Comparison of ENCODE assay signal across 18 cellular contexts in the genomic region with DNA sequence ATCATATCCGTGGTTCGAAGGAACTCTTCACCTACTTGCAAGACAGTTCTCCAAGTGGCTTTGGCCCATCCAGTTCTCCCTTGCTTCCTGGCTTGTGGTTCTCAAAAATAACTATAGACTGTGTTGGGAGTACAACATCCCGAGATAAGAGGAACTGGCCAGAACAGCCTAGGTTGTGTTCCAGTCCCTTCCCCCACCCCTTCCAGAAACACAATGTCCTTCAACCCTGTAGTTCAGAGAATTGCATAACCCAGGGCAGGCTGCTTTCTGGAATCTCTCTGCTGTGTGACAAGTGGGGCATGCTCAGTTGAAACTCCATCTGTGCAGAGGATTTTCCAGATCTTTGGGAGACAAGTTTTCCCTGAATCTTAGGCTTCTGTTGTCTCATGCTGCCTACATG.
DNase-seq lines count a peak whose midpoint lies in the region; ATAC-seq, FAIRE-seq and TF ChIP-seq lines count a peak whose summit lies in the region.
"Had no signal": no experiment of that assay in that cellular context is flagged by ENCODE, and none has a peak within 500 bp of the region (broad histone marks: within the 10 kb centered on the region; RNA-seq: fewer than 3 reads in every experiment).

No MANE protein-coding gene starts in this region.

- H3K9ac ChIP-seq in K562 (ENCODE audit: insufficient read depth in 1 of 2, low read depth in 2 of 2, low read length in 2 of 2) = no peak overlapping the region

- in situ Hi-C loops in K562 (cut with MboI) = no loop called here

- H3K27ac ChIP-seq in cardiac muscle cell = no peak overlapping the region
- H3K27ac ChIP-seq in K562 (ENCODE audit: extremely low read depth, low read depth, low read length) = no peak overlapping the region
- H3K27ac ChIP-seq in aorta (ENCODE audit: low read depth in 1 of 2, low read length in 2 of 2) = no peak overlapping the region
- H3K27ac ChIP-seq in substantia nigra (ENCODE audit: low read depth, low read length, poor library complexity, severe bottlenecking) = no peak overlapping the region
- H3K27ac ChIP-seq: 22Rv1 had no signal

- CTCF ChIA-PET in K562 (lab: Yijun Ruan, JAX; ENCODE audit: low intra/inter-chr PET ratio) = no interaction called here

- no peak overlapping the region for H2AFZ ChIP-seq in K562 (ENCODE audit: low read depth, low read length)

- TF ChIP-seq POLR2A in K562 (conservative IDR thresholded peaks at IDR 0.05) = no peak

- 7% methylated on average over 3 of the region's 3 CpGs for WGBS in K562 (ENCODE audit: insufficient coverage, low coverage, missing lambda C conversion rate)
- WGBS in aorta, 2 donors = 71 to 75% methylated on average over 3 of the region's 3 CpGs

- TF ChIP-seq CTCF in cardiac muscle cell (IDR thresholded peaks at IDR 0.05; ENCODE audit: low read depth, low read length) (no peak), K562 (IDR thresholded peaks at IDR 0.05 in 2 of 3, conservative IDR thresholded peaks at IDR 0.05 in 1 of 3; ENCODE audit: insufficient read depth in 2 of 3, low read depth in 1 of 3, low read length in 3 of 3) (no peak)

- POLR2A ChIA-PET in K562 (lab: Yijun Ruan, JAX) = interaction anchor here (1.5 kb wide), 1 partner anchor 8 kb away, joined by 5 read pairs; no protein-coding TSS in a partner anchor

- H3K9me1 ChIP-seq in K562 (ENCODE audit: control insufficient read depth, insufficient read depth, low read length) = no peaks in the 10 kb centered on the region

- no peaks in the 10 kb centered on the region for H3K36me3 ChIP-seq in cardiac muscle cell
- no peaks in the 10 kb centered on the region for H3K36me3 ChIP-seq in K562 (ENCODE audit: control insufficient read depth, insufficient read depth, low read length)
- no peaks in the 10 kb centered on the region for H3K36me3 ChIP-seq in aorta (ENCODE audit: control insufficient read depth in 1 of 2, insufficient read depth in 2 of 2, low read length in 1 of 2)

- peak; percentile 7 to 64 for DNase-seq in cardiac muscle cell (ENCODE audit: low read depth in 1 of 2, low spot score in 1 of 2)
- DNase-seq in Right ventricle myocardium superior = no peak
- DNase-seq in K562 (ENCODE audit: extremely low read depth in 1 of 4, low spot score in 3 of 4) = peak in 1 of 4 experiments; percentile 41
- no peak for DNase-seq in left lobe of liver (ENCODE audit: low spot score)
- DNase-seq in aorta = no peak
- DNase-seq in stimulated activated CD4-positive, alpha-beta T cell treated with anti-CD3 and anti-CD28 coated beads, Interleukin-1b, Interleukin-23, amount 100 ng/mL, for 48 hours = no peak
- no peak for DNase-seq in T-helper 2 cell
- DNase-seq in substantia nigra (lab: John Stamatoyannopoulos, UW) = no peak
- DNase-seq: AML-193, GOT3, KG1, NCI-H1417 treated with DMSO at 0.1 percent for 48 hours, NCI-H1930, NCI-H226, NCI-H524 treated with DMSO at 0.1 percent for 48 hours had no signal

- no peaks in the 10 kb centered on the region for H4K20me1 ChIP-seq in K562 (replicated peaks; ENCODE audit: control insufficient read depth, insufficient read depth, low read length)

- ATAC-seq in Right ventricle myocardium superior (ENCODE audit: poor library complexity) = no peak
- ATAC-seq in K562 = peak; percentile 51; the same call in 2 of the 3 replicates
- peak; percentile 32 for ATAC-seq in left lobe of liver
- ATAC-seq in aorta (ENCODE audit: low FRiP score) = peak; percentile 46
- ATAC-seq: Panc1 had no signal

- intact Hi-C loops in Right ventricle myocardium superior (cut with DNase I) (no loop called here), K562 (cut with micrococcal nuclease) (no loop called here), aorta (cut with DNase I) (no loop called here)

- no peaks in the 10 kb centered on the region for H3K79me2 ChIP-seq in K562 (ENCODE audit: control insufficient read depth, insufficient read depth, low read length)

- TF ChIP-seq RAD21 in K562 (CRISPR knock-in tag; conservative IDR thresholded peaks at IDR 0.05 in 1 of 2, IDR thresholded peaks at IDR 0.05 in 1 of 2) = no peak

- H3K4me1 ChIP-seq in cardiac muscle cell (ENCODE audit: low read depth) (no peaks in the 10 kb centered on the region), K562 (replicated peaks in 1 of 2; ENCODE audit: control insufficient read depth in 2 of 2, insufficient read depth in 2 of 2, low read length in 2 of 2) (no peaks in the 10 kb centered on the region), aorta (ENCODE audit: control insufficient read depth in 1 of 2, insufficient read depth in 2 of 2, low read length in 2 of 2) (no peaks in the 10 kb centered on the region)

- TF ChIP-seq EP300 in K562 (IDR thresholded peaks at IDR 0.05; ENCODE audit: low read length) = no peak

- H3K4me3 ChIP-seq in cardiac muscle cell (no peak overlapping the region), K562 (no peak overlapping the region), aorta (ENCODE audit: low read length in 2 of 2) (no peak overlapping the region)

- FAIRE-seq in K562 (lab: Jason Lieb, UNC) = no peak
- FAIRE-seq: GM12891 had no signal

- H3K9me3 ChIP-seq in cardiac muscle cell (ENCODE audit: low read depth) = no peaks in the 10 kb centered on the region
- H3K9me3 ChIP-seq in K562 (replicated peaks; ENCODE audit: control insufficient read depth, insufficient read depth, low read depth, low read length) = no peaks in the 10 kb centered on the region
- H3K9me3 ChIP-seq in aorta (ENCODE audit: control insufficient read depth, low read length) = no peaks in the 10 kb centered on the region

- no peak overlapping the region; the same call in 1 of the 2 replicates for H3K4me2 ChIP-seq in K562 (ENCODE audit: insufficient read depth, low read length)

- BruUV-seq in K562 (replicated peaks; lab: Mats Ljungman, UMichigan) = no TSS peak

- no peaks in the 10 kb centered on the region for H3K27me3 ChIP-seq in cardiac muscle cell
- no peaks in the 10 kb centered on the region for H3K27me3 ChIP-seq in K562 (ENCODE audit: control insufficient read depth in 2 of 2, insufficient read depth in 2 of 2, low read length in 2 of 2)
- no peaks in the 10 kb centered on the region for H3K27me3 ChIP-seq in aorta (ENCODE audit: control insufficient read depth in 1 of 2, insufficient read depth in 2 of 2, low read length in 1 of 2)

TF ChIP-seq in K562, 482 proteins besides CTCF, POLR2A, EP300 and RAD21:
- TF ChIP-seq NR2C1 (IDR thresholded peaks at IDR 0.05) = no peak
- 0 out of 2 replicates have a peak, but pooled peaks have one; percentile 29 for TF ChIP-seq NR2C1 (tag; IDR thresholded peaks at IDR 0.05)
- TF ChIP-seq NRF1 (conservative IDR thresholded peaks at IDR 0.05 in 1 of 2, IDR thresholded peaks at IDR 0.05 in 1 of 2) = 0 out of 4 replicates have a peak, but pooled peaks of 1 of the 2 experiments have one; percentile 18
- TF ChIP-seq IRF9 (tag; IDR thresholded peaks at IDR 0.05) = 0 out of 2 replicates have a peak, but pooled peaks have one; percentile 46
- no peak for TF ChIP-seq HMGN3 (IDR thresholded peaks at IDR 0.05; ENCODE audit: borderline replicate concordance, extremely low read depth, insufficient read length, low read depth, low read length)
- peak; percentile 73 for TF ChIP-seq CEBPB (tag; IDR thresholded peaks at IDR 0.05)

Comparison
In these comparisons a context has a peak if more than half of its experiments do, and no peak if none do; other contexts are left out.
1. DNase-seq: peak in cardiac muscle cell (2 of 2); none in Right ventricle myocardium superior (single experiment), left lobe of liver (single experiment), aorta (0 of 2), stimulated activated CD4-positive, alpha-beta T cell treated with anti-CD3 and anti-CD28 coated beads, Interleukin-1b, Interleukin-23, amount 100 ng/mL, for 48 hours (single experiment), T-helper 2 cell (0 of 5) and substantia nigra (0 of 49).